Comparison of ENCODE assay signal across 26 cellular contexts in the genomic region with DNA sequence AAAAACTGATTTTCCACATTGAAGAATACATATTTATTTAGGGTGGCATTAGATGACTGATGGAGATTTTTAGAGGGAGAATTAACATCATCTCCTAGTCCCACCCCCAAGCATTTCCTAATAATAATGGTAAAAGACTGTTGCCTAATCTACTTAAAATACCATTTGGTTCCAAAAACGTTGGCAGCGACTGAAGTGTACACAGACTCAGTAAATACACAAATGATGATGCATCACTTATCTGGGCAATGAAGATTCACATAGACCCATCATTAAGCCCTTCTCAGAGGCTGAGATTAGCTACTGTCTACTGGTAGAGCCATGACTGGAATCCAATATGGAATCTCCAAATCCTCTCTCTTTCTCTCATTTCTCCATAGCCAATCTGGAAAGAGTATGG. TPM values are rescaled to one million over a fixed set of nuclear protein-coding genes. Genes with fewer than 3 reads are reported as not detected.
A peak's percentile ranks its signal among the peaks of the same experiment; 100 is the strongest.
DNase-seq lines count a peak whose midpoint lies in the region; TF ChIP-seq lines count a peak whose summit lies in the region.
"Had no signal": no experiment of that assay in that cellular context is flagged by ENCODE, and none has a peak within 500 bp of the region (broad histone marks: within the 10 kb centered on the region; RNA-seq: fewer than 3 reads in every experiment).

No MANE protein-coding gene starts in this region.

- H3K4me3 ChIP-seq in LNCaP clone FGC (ENCODE audit: low read depth, low read length) (no peak overlapping the region), suprapubic skin (no peak overlapping the region), osteoblast (ENCODE audit: insufficient read depth, low read length) (no peak overlapping the region)
- H3K4me3 ChIP-seq: BLaER1 had no signal

- TF ChIP-seq EP300 in suprapubic skin (IDR thresholded peaks at IDR 0.05): no peak

- H3K4me1 ChIP-seq in suprapubic skin (no peaks in the 10 kb centered on the region), osteoblast (ENCODE audit: insufficient read depth, low read length) (no peaks in the 10 kb centered on the region)

- no peak overlapping the region for H2AFZ ChIP-seq in osteoblast (ENCODE audit: low read length)

- H3K9me3 ChIP-seq in suprapubic skin (no peaks in the 10 kb centered on the region), osteoblast (ENCODE audit: low read depth, low read length) (no peaks in the 10 kb centered on the region)
- H3K9me3 ChIP-seq: BLaER1 had no signal

- DNase-seq in COR-L47 (lab: John Stamatoyannopoulos, UW) (peak; percentile 36), LNCaP clone FGC (ENCODE audit: low read depth) (peak; percentile 79), NCI-H82 treated with DMSO at 0.1 percent for 48 hours (lab: John Stamatoyannopoulos, UW; ENCODE audit: unreplicated experiment) (peak; percentile 67), iris pigment epithelial cell (ENCODE audit: low read depth) (peak; percentile 44), suprapubic skin (ENCODE audit: low spot score in 2 of 2) (no peak), NCI-H345 (lab: John Stamatoyannopoulos, UW) (no peak), T-helper 2 cell (no peak), osteoblast (ENCODE audit: insufficient read length, low spot score, missing footprints) (no peak)
- DNase-seq: Calu3; CD8-positive, alpha-beta T cell; DMS153; GDM1; GOT3; HCEC 1CT; NCI-H1436 treated with DMSO at 0.1 percent for 48 hours; NCI-H2029; NCI-H2171; NCI-H524 treated with DMSO at 0.1 percent for 48 hours; Right ventricle myocardium superior had no signal

- no peak for TF ChIP-seq POLR2A in suprapubic skin (IDR thresholded peaks at IDR 0.05)

- H3K27me3 ChIP-seq in suprapubic skin (no peaks in the 10 kb centered on the region), osteoblast (ENCODE audit: insufficient read depth, low read length) (no peaks in the 10 kb centered on the region)
- H3K27me3 ChIP-seq: BLaER1 had no signal

- WGBS in suprapubic skin: 59% methylated on average over 2 of the region's 2 CpGs

- H3K4me2 ChIP-seq in osteoblast (ENCODE audit: insufficient read depth, low read length): no peak overlapping the region
- H3K4me2 ChIP-seq: BLaER1, KMS-11 had no signal

- no peak for TF ChIP-seq CTCF in LNCaP clone FGC (IDR thresholded peaks at IDR 0.05; ENCODE audit: control insufficient read depth, extremely low read depth, insufficient read depth)
- no peak for TF ChIP-seq CTCF in suprapubic skin (IDR thresholded peaks at IDR 0.05)
- TF ChIP-seq CTCF in osteoblast (IDR thresholded peaks at IDR 0.05; ENCODE audit: extremely low read depth, low read depth, low read length): no peak

- H3K36me3 ChIP-seq in suprapubic skin (no peaks in the 10 kb centered on the region), osteoblast (ENCODE audit: insufficient read depth, low read length) (no peaks in the 10 kb centered on the region)
- H3K36me3 ChIP-seq: BLaER1 had no signal

- H3K79me2 ChIP-seq in osteoblast (ENCODE audit: insufficient read depth, low read length): no peaks in the 10 kb centered on the region

- H3K27ac ChIP-seq in suprapubic skin (no peak overlapping the region), osteoblast (ENCODE audit: low read depth, low read length) (no peak overlapping the region)
- H3K27ac ChIP-seq: BLaER1, HL-60, KMS-11 had no signal

- H4K20me1 ChIP-seq in osteoblast (ENCODE audit: insufficient read depth, low read length): no peaks in the 10 kb centered on the region
- H4K20me1 ChIP-seq: BLaER1 had no signal

RNA-seq across cellular contexts. Expression of gene RTN1, which starts 18.2 kb away (rescaled TPM):
- 1 to 10 TPM; 3.0 to 7.5 (median 3.9) TPM for total RNA-seq in suprapubic skin
- total RNA-seq in osteoblast: under 0.01 and 0.29 TPM in 2 replicates
- total RNA-seq: Calu3; CD8-positive, alpha-beta T cell; HT-29; OCI-LY7; SK-MEL-5; T-helper 1 cell treated with Interleukin-12 subunit alpha and Interleukin-12 subunit beta and Interleukin-4 antibody, amounts not matched to agents 30 ng/mL and 1 ng/mL, for 36 hours had no signal

Comparison
In these comparisons a context has a peak if more than half of its experiments do, and no peak if none do; other contexts are left out.
1. DNase-seq: peak in COR-L47 (single experiment), LNCaP clone FGC (single experiment), NCI-H82 treated with DMSO at 0.1 percent for 48 hours (single experiment) and iris pigment epithelial cell (single experiment); none in suprapubic skin (0 of 2), NCI-H345 (single experiment), T-helper 2 cell (0 of 5) and osteoblast (single experiment).